12 cellular contexts compared by ENCODE assay signal in genomic region chr11:78192911-78193341, GRCh38. TPM values are rescaled to one million over a fixed set of nuclear protein-coding genes. Genes with fewer than 3 reads are reported as not detected.
DNase-seq lines count a peak whose midpoint lies in the region; ATAC-seq, FAIRE-seq and TF ChIP-seq lines count a peak whose summit lies in the region.
"Had no signal": no experiment of that assay in that cellular context is flagged by ENCODE, and none has a peak within 500 bp of the region (broad histone marks: within the 10 kb centered on the region; RNA-seq: fewer than 3 reads in every experiment).

No MANE protein-coding gene starts in this region.

- peaks cover 21% of the 10 kb centered on the region for H3K4me1 ChIP-seq in endothelial cell of umbilical vein (ENCODE audit: control insufficient read depth, extremely low read depth, insufficient read depth, low read length)
- H3K4me1 ChIP-seq: BE2C, HAP-1 had no signal

- no TSS peak for BruUV-seq in endothelial cell of umbilical vein (replicated peaks; lab: Mats Ljungman, UMichigan)

- peaks cover 18% of the 10 kb centered on the region for H3K79me2 ChIP-seq in endothelial cell of umbilical vein (ENCODE audit: control insufficient read depth, insufficient read depth, low read length)

- H3K9ac ChIP-seq in endothelial cell of umbilical vein (replicated peaks; ENCODE audit: extremely low read depth, insufficient read depth, low read length) = no peak overlapping the region

- H3K4me3 Mint-ChIP-seq in activated naive CD4-positive, alpha-beta T cell treated with anti-CD3 and anti-CD28 coated beads for 36 hours = no peak overlapping the region
- peak overlapping the region; percentile 25 for H3K4me3 Mint-ChIP-seq in T-helper 17 cell
- no peak overlapping the region for H3K4me3 Mint-ChIP-seq in stimulated activated effector memory CD8-positive, alpha-beta T cell treated with anti-CD3 and anti-CD28 coated beads, Interleukin-12 subunit alpha, Interleukin-12 subunit beta, amount 100 ng/mL, for 72 hours

- H3K4me1 Mint-ChIP-seq in activated naive CD4-positive, alpha-beta T cell treated with anti-CD3 and anti-CD28 coated beads for 36 hours (ENCODE audit: low read depth) = peaks cover 46% of the 10 kb centered on the region
- peaks cover 43% of the 10 kb centered on the region for H3K4me1 Mint-ChIP-seq in T-helper 17 cell
- peaks cover 52% of the 10 kb centered on the region for H3K4me1 Mint-ChIP-seq in stimulated activated effector memory CD8-positive, alpha-beta T cell treated with anti-CD3 and anti-CD28 coated beads, Interleukin-12 subunit alpha, Interleukin-12 subunit beta, amount 100 ng/mL, for 72 hours

- POLR2A ChIA-PET in endothelial cell of umbilical vein (lab: Charles Lee) = no interaction called here

- peak overlapping the region; percentile 74 for H3K27ac Mint-ChIP-seq in activated naive CD4-positive, alpha-beta T cell treated with anti-CD3 and anti-CD28 coated beads for 36 hours
- peak overlapping the region; percentile 85 for H3K27ac Mint-ChIP-seq in T-helper 17 cell
- H3K27ac Mint-ChIP-seq in stimulated activated effector memory CD8-positive, alpha-beta T cell treated with anti-CD3 and anti-CD28 coated beads, Interleukin-12 subunit alpha, Interleukin-12 subunit beta, amount 100 ng/mL, for 72 hours = peak overlapping the region; percentile 53

- peak; percentile 46 for FAIRE-seq in endothelial cell of umbilical vein (lab: Jason Lieb, UNC)

- H3K4me3 ChIP-seq in endothelial cell of umbilical vein (replicated peaks in 1 of 3; ENCODE audit: insufficient read depth in 1 of 3, low read depth in 1 of 3, low read length in 3 of 3) = no peak overlapping the region
- H3K4me3 ChIP-seq: HAP-1, lower lobe of right lung had no signal

- H4K20me1 ChIP-seq in endothelial cell of umbilical vein (replicated peaks; ENCODE audit: control insufficient read depth, extremely low read depth, insufficient read depth, low read length) = no peaks in the 10 kb centered on the region

- no peak overlapping the region for H3K4me2 ChIP-seq in endothelial cell of umbilical vein (ENCODE audit: insufficient read depth, low read length)

- CTCF ChIA-PET in activated naive CD4-positive, alpha-beta T cell treated with anti-CD3 and anti-CD28 coated beads for 36 hours (lab: Charles Lee) = no interaction called here
- CTCF ChIA-PET in endothelial cell of umbilical vein (lab: Charles Lee) = interaction anchor here (0.6 to 1.5 kb wide), 2 partner anchors 18 to 372 kb away, joined by 4 to 5 read pairs; no protein-coding TSS in a partner anchor

- ATAC-seq in T-helper 17 cell (no peak), HG02571 (IDR thresholded peaks at IDR 0.05; ENCODE audit: unreplicated experiment) (no peak)
- ATAC-seq in stimulated activated effector memory CD8-positive, alpha-beta T cell treated with anti-CD3 and anti-CD28 coated beads, Interleukin-12 subunit alpha, Interleukin-12 subunit beta, amount 100 ng/mL, for 72 hours = no peak
- ATAC-seq: lower lobe of right lung had no signal

- no peaks in the 10 kb centered on the region for H3K9me3 Mint-ChIP-seq in activated naive CD4-positive, alpha-beta T cell treated with anti-CD3 and anti-CD28 coated beads for 36 hours
- H3K9me3 Mint-ChIP-seq in stimulated activated effector memory CD8-positive, alpha-beta T cell treated with anti-CD3 and anti-CD28 coated beads, Interleukin-12 subunit alpha, Interleukin-12 subunit beta, amount 100 ng/mL, for 72 hours = no peaks in the 10 kb centered on the region

- dilution Hi-C loops in endothelial cell of umbilical vein (cut with MboI; ENCODE audit: extremely low pct_ligation_motif_present, low sequenced_read_pairs) = no loop called here

- no peaks in the 10 kb centered on the region for H3K9me1 ChIP-seq in endothelial cell of umbilical vein (replicated peaks; ENCODE audit: control insufficient read depth, extremely low read depth, insufficient read depth, low read length)

- intact Hi-C loops in activated naive CD4-positive, alpha-beta T cell treated with anti-CD3 and anti-CD28 coated beads for 36 hours (cut with micrococcal nuclease) = no loop called here
- intact Hi-C loops in endothelial cell of umbilical vein (cut with micrococcal nuclease) = no loop called here

- no peaks in the 10 kb centered on the region for H3K27me3 Mint-ChIP-seq in activated naive CD4-positive, alpha-beta T cell treated with anti-CD3 and anti-CD28 coated beads for 36 hours (ENCODE audit: low read depth)
- no peaks in the 10 kb centered on the region for H3K27me3 Mint-ChIP-seq in T-helper 17 cell

- no peaks in the 10 kb centered on the region for H3K27me3 ChIP-seq in endothelial cell of umbilical vein (ENCODE audit: control insufficient read depth in 2 of 2, insufficient read depth in 2 of 2, low read length in 2 of 2)
- H3K27me3 ChIP-seq: BE2C had no signal

- H3K9me3 ChIP-seq in T-helper 17 cell (ENCODE audit: control insufficient read depth, low read length, poor library complexity, severe bottlenecking) = no peaks in the 10 kb centered on the region
- H3K9me3 ChIP-seq in endothelial cell of umbilical vein (replicated peaks; ENCODE audit: control insufficient read depth, insufficient read depth, low read length) = no peaks in the 10 kb centered on the region
- H3K9me3 ChIP-seq: BE2C, HAP-1, lower lobe of right lung had no signal

- TF ChIP-seq POLR2A in endothelial cell of umbilical vein (IDR thresholded peaks at IDR 0.05; ENCODE audit: low read depth, low read length) = no peak

- H3K36me3 ChIP-seq in endothelial cell of umbilical vein (ENCODE audit: control insufficient read depth in 2 of 2, extremely low read depth in 1 of 2, insufficient read depth in 2 of 2, low read length in 2 of 2) = peaks cover 0 to 3% of the 10 kb centered on the region in 2 experiments
- H3K36me3 ChIP-seq: HAP-1 had no signal

- H2AFZ ChIP-seq in endothelial cell of umbilical vein (ENCODE audit: low read depth, low read length) = no peak overlapping the region

- DNase-seq in activated naive CD4-positive, alpha-beta T cell treated with anti-CD3 and anti-CD28 coated beads for 36 hours = peak; percentile 72
- DNase-seq in activated naive CD4-positive, alpha-beta T cell (lab: John Stamatoyannopoulos, UW) = no peak
- DNase-seq in T-helper 17 cell (no peak), endothelial cell of umbilical vein (ENCODE audit: low read depth, low spot score) (no peak), NCI-H2107 treated with DMSO at 0.1 percent for 48 hours (lab: John Stamatoyannopoulos, UW; ENCODE audit: unreplicated experiment) (no peak), hippocampal formation (lab: John Stamatoyannopoulos, UW) (no peak)
- no peak for DNase-seq in stimulated activated effector memory CD8-positive, alpha-beta T cell treated with anti-CD3 and anti-CD28 coated beads, Interleukin-12 subunit alpha, Interleukin-12 subunit beta, amount 100 ng/mL, for 72 hours (ENCODE audit: low spot score in 2 of 2)
- DNase-seq: BE2C, lower lobe of right lung, SIG-M5 had no signal

- peaks cover 2% of the 10 kb centered on the region for H3K36me3 Mint-ChIP-seq in activated naive CD4-positive, alpha-beta T cell treated with anti-CD3 and anti-CD28 coated beads for 36 hours (ENCODE audit: low read depth)
- peaks cover 3% of the 10 kb centered on the region for H3K36me3 Mint-ChIP-seq in T-helper 17 cell (ENCODE audit: low read depth)
- H3K36me3 Mint-ChIP-seq in stimulated activated effector memory CD8-positive, alpha-beta T cell treated with anti-CD3 and anti-CD28 coated beads, Interleukin-12 subunit alpha, Interleukin-12 subunit beta, amount 100 ng/mL, for 72 hours = peaks cover 6% of the 10 kb centered on the region

- no peak for TF ChIP-seq CTCF in endothelial cell of umbilical vein (IDR thresholded peaks at IDR 0.05; ENCODE audit: extremely low read depth in 1 of 2, insufficient read depth in 1 of 2, low read depth in 1 of 2, low read length in 2 of 2)

- H3K27ac ChIP-seq in endothelial cell of umbilical vein (ENCODE audit: insufficient read depth, low read depth, low read length) = no peak overlapping the region
- H3K27ac ChIP-seq: lower lobe of right lung had no signal

RNA-seq across cellular contexts. Expression of gene USP35, which starts 4.2 kb away (rescaled TPM):
- total RNA-seq in activated naive CD4-positive, alpha-beta T cell treated with anti-CD3 and anti-CD28 coated beads for 36 hours = 10 to 100 TPM; 13.4 to 14.2 TPM
- total RNA-seq in T-helper 17 cell = 10 to 100 TPM; 10.5 to 13.4 TPM
- total RNA-seq in endothelial cell of umbilical vein = 10.3 and 12.4 TPM in 2 replicates
- 8.9 and 9.1 TPM in 2 replicates for polyA plus RNA-seq in endothelial cell of umbilical vein
- polyA plus RNA-seq in endothelial cell of umbilical vein (2011; cell fraction: cytosol; rRNA removed) = 4.4 and 6.4 TPM in 2 replicates
- 44.1 and 44.9 TPM in 2 replicates for polyA plus RNA-seq in endothelial cell of umbilical vein (2011; cell fraction: nucleus; rRNA removed)
- polyA plus RNA-seq in endothelial cell of umbilical vein (2012) = 7.5 and 11.9 TPM in 2 replicates
- polyA minus RNA-seq in endothelial cell of umbilical vein = 9.9 and 12.7 TPM in 2 replicates
- polyA minus RNA-seq in endothelial cell of umbilical vein (2011; cell fraction: cytosol; rRNA and poly(A)+ RNA removed) = 1.8 TPM
- 14.0 and 14.3 TPM in 2 replicates for polyA minus RNA-seq in endothelial cell of umbilical vein (2011; cell fraction: nucleus; rRNA and poly(A)+ RNA removed)

RNA-seq across cellular contexts. Expression of gene KCTD21, which starts 4.5 kb away (rescaled TPM):
- 10 to 100 TPM in 1 of 2 experiments, 1 to 10 TPM in 1; 8.6 to 10.1 TPM for total RNA-seq in activated naive CD4-positive, alpha-beta T cell treated with anti-CD3 and anti-CD28 coated beads for 36 hours
- total RNA-seq in T-helper 17 cell = 1 to 10 TPM; 2.4 to 4.0 TPM
- 8.5 and 9.5 TPM in 2 replicates for total RNA-seq in endothelial cell of umbilical vein
- 11.9 and 16.0 TPM in 2 replicates for polyA plus RNA-seq in endothelial cell of umbilical vein
- polyA plus RNA-seq in endothelial cell of umbilical vein (2011; cell fraction: cytosol; rRNA removed) = 12.0 and 13.0 TPM in 2 replicates
- 7.3 and 8.5 TPM in 2 replicates for polyA plus RNA-seq in endothelial cell of umbilical vein (2011; cell fraction: nucleus; rRNA removed)
- polyA plus RNA-seq in endothelial cell of umbilical vein (2012) = 9.8 and 10.6 TPM in 2 replicates
- 32.9 and 37.1 TPM in 2 replicates for polyA minus RNA-seq in endothelial cell of umbilical vein
- polyA minus RNA-seq in endothelial cell of umbilical vein (2011; cell fraction: cytosol; rRNA and poly(A)+ RNA removed) = 1.1 TPM
- polyA minus RNA-seq in endothelial cell of umbilical vein (2011; cell fraction: nucleus; rRNA and poly(A)+ RNA removed) = 5.8 and 6.3 TPM in 2 replicates

RNA-seq across cellular contexts. Expression of gene ALG8, which starts 53.5 kb away (rescaled TPM):
- 10 to 100 TPM; 35.1 to 35.9 TPM for total RNA-seq in activated naive CD4-positive, alpha-beta T cell treated with anti-CD3 and anti-CD28 coated beads for 36 hours
- 10 to 100 TPM; 17.2 to 25.8 TPM for total RNA-seq in T-helper 17 cell
- 38.1 and 43.9 TPM in 2 replicates for total RNA-seq in endothelial cell of umbilical vein
- 35.2 and 48.2 TPM in 2 replicates for polyA plus RNA-seq in endothelial cell of umbilical vein
- polyA plus RNA-seq in endothelial cell of umbilical vein (2011; cell fraction: cytosol; rRNA removed) = 31.7 and 31.8 TPM in 2 replicates
- 37.9 and 48.0 TPM in 2 replicates for polyA plus RNA-seq in endothelial cell of umbilical vein (2011; cell fraction: nucleus; rRNA removed)
- 29.1 and 39.5 TPM in 2 replicates for polyA plus RNA-seq in endothelial cell of umbilical vein (2012)
- polyA minus RNA-seq in endothelial cell of umbilical vein = 65.5 and 68.3 TPM in 2 replicates
- 48.7 TPM for polyA minus RNA-seq in endothelial cell of umbilical vein (2011; cell fraction: cytosol; rRNA and poly(A)+ RNA removed)
- 25.1 and 46.2 TPM in 2 replicates for polyA minus RNA-seq in endothelial cell of umbilical vein (2011; cell fraction: nucleus; rRNA and poly(A)+ RNA removed)
